11 cellular contexts compared by ENCODE assay signal in the genomic region with DNA sequence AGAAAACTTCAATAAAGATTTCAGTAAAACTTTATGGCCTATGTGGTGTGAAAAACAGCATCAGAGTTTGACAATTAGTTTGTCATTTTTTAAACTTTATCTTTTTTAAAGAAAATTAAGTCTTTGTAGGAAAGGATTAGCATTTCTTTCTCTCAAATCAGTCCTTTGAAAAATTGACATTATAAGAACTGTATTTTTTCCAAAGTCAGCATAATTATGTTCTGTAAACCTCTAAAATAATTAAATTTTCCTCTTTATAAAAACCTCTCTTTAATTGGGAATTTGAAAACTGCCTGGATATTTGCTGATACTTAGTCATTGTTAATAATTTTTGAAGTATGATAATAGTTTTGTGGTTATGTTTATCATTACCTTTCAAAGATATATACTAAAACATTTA.
"Had no signal": no experiment of that assay in that cellular context is flagged by ENCODE, and none has a peak within 500 bp of the region (broad histone marks: within the 10 kb centered on the region; RNA-seq: fewer than 3 reads in every experiment).

No MANE protein-coding gene starts in this region.

- DNase-seq: activated CD8-positive, alpha-beta T cell treated with anti-CD3 and anti-CD28 coated beads for 36 hours; activated naive CD4-positive, alpha-beta T cell treated with Interleukin-2 at 50 U/mL for 16 hours; central memory CD4-positive, alpha-beta T cell; effector memory CD8-positive, alpha-beta T cell; glutamatergic neuron; islet precursor cell; T-cell; transverse colon had no signal

- H3K4me3 ChIP-seq: transverse colon had no signal

- H3K27me3 Mint-ChIP-seq: activated CD8-positive, alpha-beta T cell treated with anti-CD3 and anti-CD28 coated beads for 36 hours; effector memory CD8-positive, alpha-beta T cell; T-cell had no signal

- H3K4me1 Mint-ChIP-seq: neural crest cell had no signal

- H3K27ac ChIP-seq: VCaP had no signal

- H3K27me3 ChIP-seq: transverse colon had no signal

- H3K4me3 Mint-ChIP-seq: activated CD8-positive, alpha-beta T cell treated with anti-CD3 and anti-CD28 coated beads for 36 hours; activated T-helper 1 cell treated with anti-CD3 and anti-CD28 coated beads, Interleukin-12 subunit alpha, Interleukin-12 subunit beta, Interleukin-2, Interleukin-4 antibody, amounts not matched to agents 30 ng/mL and 10 ng/mL and 1 ng/mL, durations not matched to agents 14 hours and 24 hours and 36 hours; effector memory CD8-positive, alpha-beta T cell; neural crest cell; T-cell had no signal

- H3K36me3 ChIP-seq: transverse colon had no signal

- H3K27ac Mint-ChIP-seq: activated CD8-positive, alpha-beta T cell treated with anti-CD3 and anti-CD28 coated beads for 36 hours; activated T-helper 1 cell treated with anti-CD3 and anti-CD28 coated beads, Interleukin-12 subunit alpha, Interleukin-12 subunit beta, Interleukin-2, Interleukin-4 antibody, amounts not matched to agents 30 ng/mL and 10 ng/mL and 1 ng/mL, durations not matched to agents 14 hours and 24 hours and 36 hours; effector memory CD8-positive, alpha-beta T cell; T-cell had no signal

- H3K9me3 ChIP-seq: transverse colon had no signal

- H3K4me1 ChIP-seq: transverse colon had no signal

- H3K9me3 Mint-ChIP-seq: effector memory CD8-positive, alpha-beta T cell had no signal

- ATAC-seq: activated CD8-positive, alpha-beta T cell treated with anti-CD3 and anti-CD28 coated beads for 36 hours; effector memory CD8-positive, alpha-beta T cell; T-cell had no signal
